1 cellular context compared by ENCODE assay signal in genomic region chr12:39095636-39096330, GRCh38.
TF ChIP-seq lines count a peak whose summit lies in the region.

No MANE protein-coding gene starts in this region.

TF ChIP-seq in GM23338, 12 proteins besides CTCF, POLR2A, EP300 and RAD21 (continued from another document):
- TF ChIP-seq REST (IDR thresholded peaks at IDR 0.05; ENCODE audit: unreplicated experiment) (no peak), STAT1 (IDR thresholded peaks at IDR 0.05; ENCODE audit: unreplicated experiment) (no peak), ZNF114 (CRISPR knock-in tag; IDR thresholded peaks at IDR 0.05) (no peak), CREB1 (CRISPR knock-in tag; IDR thresholded peaks at IDR 0.05; ENCODE audit: low read depth) (no peak)
